Comparison of ENCODE assay signal across 8 cellular contexts in the genomic region with DNA sequence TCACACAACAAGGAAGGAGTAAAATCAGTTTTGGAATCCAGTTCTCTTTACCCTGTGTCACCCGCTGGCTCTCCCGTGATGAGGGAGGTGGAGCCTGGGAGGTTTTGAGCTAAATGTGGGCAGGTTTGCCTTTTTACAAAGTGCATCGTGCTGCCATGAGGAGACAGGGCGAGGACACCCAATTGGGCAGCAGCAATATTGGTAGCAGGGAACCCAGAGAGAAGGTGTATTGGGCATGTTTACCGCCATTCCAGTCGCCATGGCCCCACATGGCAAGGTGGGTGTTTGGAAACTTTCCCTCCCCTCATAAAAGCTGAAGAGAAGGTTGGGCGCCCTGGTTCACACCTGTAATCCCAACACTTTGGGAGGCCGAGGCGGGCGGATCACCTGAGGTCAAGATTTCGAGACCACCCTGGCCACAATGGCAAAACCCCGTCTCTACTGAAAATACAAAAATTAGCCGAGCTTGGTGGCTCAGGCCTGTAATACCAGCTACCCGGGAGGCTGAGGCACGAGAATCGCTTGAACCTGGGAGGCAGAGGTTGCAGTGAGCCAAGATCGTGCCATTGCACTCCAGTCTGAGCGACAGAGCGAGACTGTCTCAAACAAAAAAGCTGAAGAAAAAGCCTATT. TPM values are rescaled to one million over a fixed set of nuclear protein-coding genes. Genes with fewer than 3 reads are reported as not detected.
A peak's percentile ranks its signal among the peaks of the same experiment; 100 is the strongest.
DNase-seq lines count a peak whose midpoint lies in the region; ATAC-seq, FAIRE-seq and TF ChIP-seq lines count a peak whose summit lies in the region.

No MANE protein-coding gene starts in this region.

- H3K4me1 Mint-ChIP-seq in activated T-cell treated with anti-CD3 and anti-CD28 coated beads, Interleukin-2, amount 50 U/mL, for 4 hours (ENCODE audit: low read depth), result peaks cover 41% of the 10 kb centered on the region
- peaks cover 17% of the 10 kb centered on the region for H3K4me1 Mint-ChIP-seq in astrocyte (ENCODE audit: low read depth, unreplicated experiment)

- H3K4me3 ChIP-seq in astrocyte (ENCODE audit: insufficient read depth, low read depth, low read length) (peak overlapping the region; percentile 71), right lobe of liver (peak overlapping the region in 2 of 3 donors; percentile 59 to 63), tibial nerve (peak overlapping the region; percentile 19 to 56 (median 48))

- TF ChIP-seq CTCF in astrocyte (IDR thresholded peaks at IDR 0.05; ENCODE audit: insufficient read depth, low read depth, low read length) (no peak), right lobe of liver (IDR thresholded peaks at IDR 0.05) (no peak), tibial nerve (IDR thresholded peaks at IDR 0.05) (no peak)

- peak overlapping the region; percentile 92 for H3K4me2 ChIP-seq in astrocyte (ENCODE audit: low read length)

- no peak for ATAC-seq in activated T-cell treated with anti-CD3 and anti-CD28 coated beads, Interleukin-2, amount 50 U/mL, for 4 hours
- no peak for ATAC-seq in right lobe of liver
- ATAC-seq in GM21360 (IDR thresholded peaks at IDR 0.05; ENCODE audit: unreplicated experiment), result no peak

- H3K27me3 ChIP-seq in astrocyte (ENCODE audit: insufficient read depth, low read length), result no peaks in the 10 kb centered on the region
- H3K27me3 ChIP-seq in right lobe of liver, result no peaks in the 10 kb centered on the region
- H3K27me3 ChIP-seq in tibial nerve, result no peaks in the 10 kb centered on the region

- intact Hi-C loops in right lobe of liver (cut with DNase I), result loop anchor here in 1 of 2 donors (5.0 kb wide), 1 partner anchor 56 kb away; no protein-coding TSS in a partner anchor

- peaks cover 10% of the 10 kb centered on the region for H4K20me1 ChIP-seq in astrocyte (ENCODE audit: insufficient read depth, low read length)

- H3K27ac Mint-ChIP-seq in astrocyte (ENCODE audit: unreplicated experiment), result peak overlapping the region; percentile 81

- H3K4me3 Mint-ChIP-seq in activated T-cell treated with anti-CD3 and anti-CD28 coated beads, Interleukin-2, amount 50 U/mL, for 4 hours, result peak overlapping the region; percentile 87
- peak overlapping the region; percentile 92 for H3K4me3 Mint-ChIP-seq in astrocyte (ENCODE audit: unreplicated experiment)

- H3K9ac ChIP-seq in astrocyte (ENCODE audit: low read length), result peak overlapping the region; percentile 83

- H3K27me3 Mint-ChIP-seq in activated T-cell treated with anti-CD3 and anti-CD28 coated beads, Interleukin-2, amount 50 U/mL, for 4 hours (ENCODE audit: low read depth), result no peaks in the 10 kb centered on the region
- H3K27me3 Mint-ChIP-seq in astrocyte (ENCODE audit: low read depth, unreplicated experiment), result no peaks in the 10 kb centered on the region

- 68% methylated on average over 8 of the region's 19 CpGs for WGBS in right lobe of liver (ENCODE audit: insufficient coverage, low coverage, low lambda C conversion rate, missing lambda C conversion rate)
- 86 to 88% methylated on average over 19 of the region's 19 CpGs for WGBS in tibial nerve, 2 donors

- peaks cover 5% of the 10 kb centered on the region for H3K36me3 Mint-ChIP-seq in activated T-cell treated with anti-CD3 and anti-CD28 coated beads, Interleukin-2, amount 50 U/mL, for 4 hours (ENCODE audit: insufficient read depth)
- peaks cover 2% of the 10 kb centered on the region for H3K36me3 Mint-ChIP-seq in astrocyte (ENCODE audit: low read depth, unreplicated experiment)

- no peaks in the 10 kb centered on the region for H3K9me3 Mint-ChIP-seq in activated T-cell treated with anti-CD3 and anti-CD28 coated beads, Interleukin-2, amount 50 U/mL, for 4 hours
- H3K9me3 Mint-ChIP-seq in astrocyte (ENCODE audit: unreplicated experiment), result no peaks in the 10 kb centered on the region

- FAIRE-seq in astrocyte (lab: Jason Lieb, UNC), result no peak

- TF ChIP-seq POLR2A in right lobe of liver (IDR thresholded peaks at IDR 0.05) (no peak), tibial nerve (IDR thresholded peaks at IDR 0.05) (no peak)

- H3K9me3 ChIP-seq in astrocyte (ENCODE audit: insufficient read depth, low read depth, low read length) (no peaks in the 10 kb centered on the region), right lobe of liver (no peaks in the 10 kb centered on the region), tibial nerve (no peaks in the 10 kb centered on the region)

- H2AFZ ChIP-seq in astrocyte (ENCODE audit: low read depth, low read length), result peak overlapping the region; percentile 84

- DNase-seq in activated T-cell treated with anti-CD3 and anti-CD28 coated beads, Interleukin-2, amount 50 U/mL, for 4 hours, result no peak
- no peak for DNase-seq in activated T-cell treated with anti-CD3 and anti-CD28 coated beads, Interleukin-2, amount 50 U/mL, for 1 hour
- DNase-seq in astrocyte (ENCODE audit: low read depth) (no peak), right lobe of liver (no peak), tibial nerve (ENCODE audit: low spot score in 2 of 2) (no peak), NCI-H1436 (lab: John Stamatoyannopoulos, UW) (no peak), SKM-1 (lab: John Stamatoyannopoulos, UW; ENCODE audit: unreplicated experiment) (no peak)

- H3K79me2 ChIP-seq in astrocyte (ENCODE audit: insufficient read depth, low read length), result peaks cover 22% of the 10 kb centered on the region

- no peak for TF ChIP-seq EP300 in tibial nerve (IDR thresholded peaks at IDR 0.05)

- H3K27ac ChIP-seq in astrocyte (ENCODE audit: low read depth, low read length) (peak overlapping the region; percentile 39), right lobe of liver (peak overlapping the region; percentile 24 to 61 (median 51)), tibial nerve (peak overlapping the region; percentile 20 to 82 (median 76))

- H3K4me1 ChIP-seq in astrocyte (ENCODE audit: insufficient read depth, low read length) (peaks cover 25% of the 10 kb centered on the region), right lobe of liver (peaks cover 0 to 42% (median 16%) of the 10 kb centered on the region in 4 donors), tibial nerve (peaks cover 0 to 42% (median 18%) of the 10 kb centered on the region in 4 donors)

- no peaks in the 10 kb centered on the region for H3K36me3 ChIP-seq in astrocyte (ENCODE audit: insufficient read depth, low read length)
- H3K36me3 ChIP-seq in right lobe of liver, result no peaks in the 10 kb centered on the region
- no peaks in the 10 kb centered on the region for H3K36me3 ChIP-seq in tibial nerve

RNA-seq across cellular contexts. Expression of gene UBE2V1, which starts 3.5 kb away (rescaled TPM):
- total RNA-seq in activated T-cell treated with anti-CD3 and anti-CD28 coated beads, Interleukin-2, amount 50 U/mL, for 4 hours, result 100 to 1,000 TPM; 126 to 144 (median 139) TPM
- total RNA-seq in astrocyte (136 and 139 TPM in 2 replicates), right lobe of liver (10 to 100 TPM; 38.2 to 49.4 (median 44.3) TPM), tibial nerve (10 to 100 TPM; 58.8 to 86.7 (median 77.3) TPM)

RNA-seq across cellular contexts. Expression of gene PEDS1, which starts 37.0 kb away (rescaled TPM):
- 10 to 100 TPM; 21.6 to 22.5 (median 21.9) TPM for total RNA-seq in activated T-cell treated with anti-CD3 and anti-CD28 coated beads, Interleukin-2, amount 50 U/mL, for 4 hours
- total RNA-seq in astrocyte (41.6 and 44.1 TPM in 2 replicates), right lobe of liver (10 to 100 TPM in 5 of 6 experiments, 1 to 10 TPM in 1; 6.9 to 25.3 (median 13.7) TPM), tibial nerve (10 to 100 TPM; 26.4 to 36.7 (median 35.5) TPM)
